ENCODE assay signal across 1 cellular context in genomic region chr5:132961123-132961815, GRCh38.
TF ChIP-seq lines count a peak whose summit lies in the region.
"Not testable (repeated sequence)": the region's sequence is repeated elsewhere in the genome, so short reads cannot be mapped to it uniquely, and the experiment has no call there.

No MANE protein-coding gene starts in this region.

TF ChIP-seq in A549, 52 proteins besides CTCF, POLR2A, EP300 and RAD21:
- not testable (repeated sequence) for TF ChIP-seq FOSL2 (IDR thresholded peaks at IDR 0.05)
- TF ChIP-seq FOSL2 (CRISPR knock-in tag; IDR thresholded peaks at IDR 0.05): 0 out of 2 replicates have a peak, but pooled peaks have one; percentile 7
